ENCODE assay signal across 1 cellular context in genomic region chrX:119234931-119235555, GRCh38.
TF ChIP-seq lines count a peak whose summit lies in the region.

No MANE protein-coding gene starts in this region.

TF ChIP-seq in SK-N-SH, 30 proteins besides CTCF, POLR2A, EP300 and RAD21 (continued from another document):
- no peak for TF ChIP-seq CHD2 (IDR thresholded peaks at IDR 0.05; ENCODE audit: low read length, partially characterized antibody)
